In the genomic region with DNA sequence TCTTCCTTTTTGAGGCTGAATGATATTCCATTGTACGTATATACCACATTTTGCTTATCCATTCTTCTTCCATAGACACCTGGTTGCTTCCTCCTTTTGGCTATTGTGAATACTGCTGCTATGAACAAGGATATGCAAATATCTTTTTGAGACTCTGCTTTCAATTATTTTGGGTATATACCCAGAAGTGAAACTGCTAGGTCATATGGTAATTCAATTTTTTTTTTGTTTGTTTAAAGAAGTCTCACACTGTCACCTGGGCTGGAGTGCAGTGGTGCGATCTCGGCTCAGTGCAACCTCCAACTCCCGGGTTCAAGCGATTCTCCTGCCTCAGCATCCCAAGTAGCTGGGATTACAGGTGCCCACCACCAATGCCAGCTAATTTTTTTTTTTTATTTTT, we compare ENCODE assay signal across 1 cellular context.
TF ChIP-seq lines count a peak whose summit lies in the region.

No MANE protein-coding gene starts in this region.

TF ChIP-seq in GM12878, 131 proteins besides CTCF, POLR2A, EP300 and RAD21 (continued from another document):
- TF ChIP-seq, protein P1, sequence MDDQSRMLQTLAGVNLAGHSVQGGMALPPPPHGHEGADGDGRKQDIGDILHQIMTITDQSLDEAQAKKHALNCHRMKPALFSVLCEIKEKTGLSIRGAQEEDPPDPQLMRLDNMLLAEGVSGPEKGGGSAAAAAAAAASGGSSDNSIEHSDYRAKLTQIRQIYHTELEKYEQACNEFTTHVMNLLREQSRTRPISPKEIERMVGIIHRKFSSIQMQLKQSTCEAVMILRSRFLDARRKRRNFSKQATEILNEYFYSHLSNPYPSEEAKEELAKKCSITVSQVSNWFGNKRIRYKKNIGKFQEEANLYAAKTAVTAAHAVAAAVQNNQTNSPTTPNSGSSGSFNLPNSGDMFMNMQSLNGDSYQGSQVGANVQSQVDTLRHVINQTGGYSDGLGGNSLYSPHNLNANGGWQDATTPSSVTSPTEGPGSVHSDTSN (IDR thresholded peaks at IDR 0.05; ENCODE audit: insufficient replicate concordance, low read depth, low read length) = no peak
- TF ChIP-seq ZSCAN29 (IDR thresholded peaks at IDR 0.05) (no peak), HDGF (IDR thresholded peaks at IDR 0.05) (no peak), ZBED1 (IDR thresholded peaks at IDR 0.05; ENCODE audit: borderline replicate concordance) (no peak), STAT1 (conservative IDR thresholded peaks at IDR 0.05) (no peak), IKZF2 (IDR thresholded peaks at IDR 0.05) (peak in 1 of 2 experiments; percentile 44; a peak in 3 of 4 replicates), BRCA1 (IDR thresholded peaks at IDR 0.05; ENCODE audit: low read depth, low read length) (no peak), IKZF1 (conservative IDR thresholded peaks at IDR 0.05) (0 out of 2 replicates have a peak, but pooled peaks have one; percentile 22), MEF2B (IDR thresholded peaks at IDR 0.05; ENCODE audit: partially characterized antibody, poor library complexity, severe bottlenecking) (peak; percentile 34), POU2F2 (IDR thresholded peaks at IDR 0.05; ENCODE audit: borderline replicate concordance, low read depth, low read length) (peak; percentile 74; the same call in 1 of the 3 replicates), ATF7 (IDR thresholded peaks at IDR 0.05; ENCODE audit: low read depth) (peak; percentile 64), SIX5 (IDR thresholded peaks at IDR 0.05; ENCODE audit: low read depth, low read length, severe bottlenecking) (no peak), RAD51 (IDR thresholded peaks at IDR 0.05) (peak; percentile 21; the same call in 1 of the 2 replicates), NFXL1 (IDR thresholded peaks at IDR 0.05; ENCODE audit: borderline replicate concordance) (no peak)
- TF ChIP-seq, protein P2, sequence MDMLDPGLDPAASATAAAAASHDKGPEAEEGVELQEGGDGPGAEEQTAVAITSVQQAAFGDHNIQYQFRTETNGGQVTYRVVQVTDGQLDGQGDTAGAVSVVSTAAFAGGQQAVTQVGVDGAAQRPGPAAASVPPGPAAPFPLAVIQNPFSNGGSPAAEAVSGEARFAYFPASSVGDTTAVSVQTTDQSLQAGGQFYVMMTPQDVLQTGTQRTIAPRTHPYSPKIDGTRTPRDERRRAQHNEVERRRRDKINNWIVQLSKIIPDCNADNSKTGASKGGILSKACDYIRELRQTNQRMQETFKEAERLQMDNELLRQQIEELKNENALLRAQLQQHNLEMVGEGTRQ (IDR thresholded peaks at IDR 0.05; ENCODE audit: borderline replicate concordance, low read depth, low read length) = no peak
- TF ChIP-seq, protein P3, sequence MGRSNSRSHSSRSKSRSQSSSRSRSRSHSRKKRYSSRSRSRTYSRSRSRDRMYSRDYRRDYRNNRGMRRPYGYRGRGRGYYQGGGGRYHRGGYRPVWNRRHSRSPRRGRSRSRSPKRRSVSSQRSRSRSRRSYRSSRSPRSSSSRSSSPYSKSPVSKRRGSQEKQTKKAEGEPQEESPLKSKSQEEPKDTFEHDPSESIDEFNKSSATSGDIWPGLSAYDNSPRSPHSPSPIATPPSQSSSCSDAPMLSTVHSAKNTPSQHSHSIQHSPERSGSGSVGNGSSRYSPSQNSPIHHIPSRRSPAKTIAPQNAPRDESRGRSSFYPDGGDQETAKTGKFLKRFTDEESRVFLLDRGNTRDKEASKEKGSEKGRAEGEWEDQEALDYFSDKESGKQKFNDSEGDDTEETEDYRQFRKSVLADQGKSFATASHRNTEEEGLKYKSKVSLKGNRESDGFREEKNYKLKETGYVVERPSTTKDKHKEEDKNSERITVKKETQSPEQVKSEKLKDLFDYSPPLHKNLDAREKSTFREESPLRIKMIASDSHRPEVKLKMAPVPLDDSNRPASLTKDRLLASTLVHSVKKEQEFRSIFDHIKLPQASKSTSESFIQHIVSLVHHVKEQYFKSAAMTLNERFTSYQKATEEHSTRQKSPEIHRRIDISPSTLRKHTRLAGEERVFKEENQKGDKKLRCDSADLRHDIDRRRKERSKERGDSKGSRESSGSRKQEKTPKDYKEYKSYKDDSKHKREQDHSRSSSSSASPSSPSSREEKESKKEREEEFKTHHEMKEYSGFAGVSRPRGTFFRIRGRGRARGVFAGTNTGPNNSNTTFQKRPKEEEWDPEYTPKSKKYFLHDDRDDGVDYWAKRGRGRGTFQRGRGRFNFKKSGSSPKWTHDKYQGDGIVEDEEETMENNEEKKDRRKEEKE (IDR thresholded peaks at IDR 0.05) = no peak
- TF ChIP-seq, protein P4, sequence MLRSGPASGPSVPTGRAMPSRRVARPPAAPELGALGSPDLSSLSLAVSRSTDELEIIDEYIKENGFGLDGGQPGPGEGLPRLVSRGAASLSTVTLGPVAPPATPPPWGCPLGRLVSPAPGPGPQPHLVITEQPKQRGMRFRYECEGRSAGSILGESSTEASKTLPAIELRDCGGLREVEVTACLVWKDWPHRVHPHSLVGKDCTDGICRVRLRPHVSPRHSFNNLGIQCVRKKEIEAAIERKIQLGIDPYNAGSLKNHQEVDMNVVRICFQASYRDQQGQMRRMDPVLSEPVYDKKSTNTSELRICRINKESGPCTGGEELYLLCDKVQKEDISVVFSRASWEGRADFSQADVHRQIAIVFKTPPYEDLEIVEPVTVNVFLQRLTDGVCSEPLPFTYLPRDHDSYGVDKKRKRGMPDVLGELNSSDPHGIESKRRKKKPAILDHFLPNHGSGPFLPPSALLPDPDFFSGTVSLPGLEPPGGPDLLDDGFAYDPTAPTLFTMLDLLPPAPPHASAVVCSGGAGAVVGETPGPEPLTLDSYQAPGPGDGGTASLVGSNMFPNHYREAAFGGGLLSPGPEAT (IDR thresholded peaks at IDR 0.05; ENCODE audit: low read depth) = 0 out of 2 replicates have a peak, but pooled peaks have one; percentile 22
TF ChIP-seq in GM12878: peak in this region for 8.
